ENCODE assay signal across 24 cellular contexts in the genomic region with DNA sequence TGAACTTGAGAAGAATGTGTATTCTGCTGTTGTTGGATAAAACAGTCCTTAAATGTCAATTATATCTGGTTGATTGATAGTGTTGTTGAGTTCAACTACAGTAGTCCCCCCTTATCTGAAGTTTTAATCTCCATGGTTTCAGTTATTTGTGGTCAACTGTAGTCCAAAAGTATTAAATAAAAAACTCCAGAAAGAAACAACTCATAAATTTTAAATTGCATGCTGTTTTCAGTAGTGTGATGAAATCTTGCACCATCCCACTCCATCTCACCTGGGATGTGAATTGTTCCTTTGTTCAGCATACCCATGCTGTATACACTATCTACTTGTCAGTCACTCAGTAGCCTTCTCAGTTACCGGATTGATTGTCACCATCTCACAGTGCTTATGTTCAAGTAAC. TPM values are rescaled to one million over a fixed set of nuclear protein-coding genes. Genes with fewer than 3 reads are reported as not detected.
DNase-seq lines count a peak whose midpoint lies in the region; ATAC-seq, FAIRE-seq and TF ChIP-seq lines count a peak whose summit lies in the region.
"Had no signal": no experiment of that assay in that cellular context is flagged by ENCODE, and none has a peak within 500 bp of the region (broad histone marks: within the 10 kb centered on the region; RNA-seq: fewer than 3 reads in every experiment).

No MANE protein-coding gene starts in this region.

- WGBS in GM23248 (ENCODE audit: low coverage in 1 of 2, low lambda C conversion rate in 2 of 2, missing lambda C conversion rate in 2 of 2), 2 experiments = 64 to 71% methylated on average over 1 of the region's 1 CpG
- WGBS in SK-N-SH (ENCODE audit: low lambda C conversion rate) = 80% methylated on average over 1 of the region's 1 CpG
- WGBS in esophagus muscularis mucosa = 68% methylated on average over 1 of the region's 1 CpG

- H3K4me2 ChIP-seq in GM23248 (ENCODE audit: unreplicated experiment) = no peak overlapping the region
- no peak overlapping the region for H3K4me2 ChIP-seq in SK-N-SH
- H3K4me2 ChIP-seq: neural progenitor cell had no signal

- in situ Hi-C loops in GM23248 (cut with MboI) = no loop called here

- peaks cover 15% of the 10 kb centered on the region; the same call in 1 of the 2 replicates for H3K4me1 ChIP-seq in GM23248 (ENCODE audit: insufficient read depth)
- peaks cover 0 to 5% of the 10 kb centered on the region in 2 experiments; a peak in 1 of 4 replicates for H3K4me1 ChIP-seq in SK-N-SH (ENCODE audit: control insufficient read depth in 1 of 2, insufficient read depth in 2 of 2, low read depth in 1 of 2, low read length in 1 of 2)
- H3K4me1 ChIP-seq in esophagus muscularis mucosa = no peaks in the 10 kb centered on the region
- H3K4me1 ChIP-seq: HAP-1, heart right ventricle, prostate gland had no signal

- H3K9me3 ChIP-seq in GM23248 (ENCODE audit: low read depth) (no peaks in the 10 kb centered on the region), SK-N-SH (no peaks in the 10 kb centered on the region), esophagus muscularis mucosa (no peaks in the 10 kb centered on the region)
- H3K9me3 ChIP-seq: HAP-1, left lung, prostate gland had no signal

- DNase-seq in Ammon's horn (ENCODE audit: low spot score) (peak; percentile 35), GM23248 (peak; percentile 23), SK-N-SH (no peak), esophagus muscularis mucosa (ENCODE audit: extremely low spot score) (peak; percentile 39), GM19238 (ENCODE audit: insufficient read length, low spot score) (no peak), left cardiac atrium (no peak), NAMALWA (ENCODE audit: low spot score) (no peak), GM12891 (ENCODE audit: insufficient read length, low spot score) (no peak)
- DNase-seq: activated CD4-positive, alpha-beta memory T cell treated with anti-CD3 and anti-CD28 coated beads for 36 hours; activated naive CD4-positive, alpha-beta T cell treated with anti-CD3 and anti-CD28 coated beads, Interleukin-2, amount 10 ng/mL, durations not matched to agents 7 days and 5 days; activated T-cell treated with anti-CD3 and anti-CD28 coated beads, Interleukin-2, amount 50 U/mL, for 1 hour; COR-L47; DND-41; heart right ventricle; left lung; NCI-H146; NCI-H774; SHP77; stimulated activated CD4-positive, alpha-beta T cell treated with anti-CD3 and anti-CD28 coated beads, Interleukin-2, amount 100 ng/mL, for 24 hours had no signal

- no peak for FAIRE-seq in GM12891 (lab: Jason Lieb, UNC)

- TF ChIP-seq CTCF in SK-N-SH (IDR thresholded peaks at IDR 0.05) (no peak), esophagus muscularis mucosa (IDR thresholded peaks at IDR 0.05) (no peak)

- H2AFZ ChIP-seq in GM23248 = no peak overlapping the region
- H2AFZ ChIP-seq in SK-N-SH (ENCODE audit: low read depth) = no peak overlapping the region
- H2AFZ ChIP-seq: neural progenitor cell had no signal

- H3K79me2 ChIP-seq in GM23248 (ENCODE audit: insufficient read depth) = no peaks in the 10 kb centered on the region
- no peaks in the 10 kb centered on the region for H3K79me2 ChIP-seq in SK-N-SH (ENCODE audit: insufficient read depth)

- no peak overlapping the region for H3K9ac ChIP-seq in GM23248
- no peak overlapping the region for H3K9ac ChIP-seq in SK-N-SH
- H3K9ac ChIP-seq: neural progenitor cell had no signal

- no peak for ATAC-seq in left cardiac atrium
- ATAC-seq: heart right ventricle, left lung had no signal

- no peaks in the 10 kb centered on the region for H3K36me3 ChIP-seq in GM23248 (ENCODE audit: low read depth)
- H3K36me3 ChIP-seq in SK-N-SH (replicated peaks in 1 of 2; ENCODE audit: control insufficient read depth in 1 of 2, insufficient read depth in 2 of 2, low read length in 1 of 2) = no peaks in the 10 kb centered on the region
- H3K36me3 ChIP-seq in esophagus muscularis mucosa = no peaks in the 10 kb centered on the region
- H3K36me3 ChIP-seq: HAP-1, left lung, neural progenitor cell, prostate gland had no signal

- no peak for TF ChIP-seq RAD21 in SK-N-SH (IDR thresholded peaks at IDR 0.05; ENCODE audit: low read length)

- intact Hi-C loops in esophagus muscularis mucosa (cut with DNase I) = no loop called here
- intact Hi-C loops in left cardiac atrium (cut with DNase I) = no loop called here

- H3K27ac ChIP-seq in GM23248 (no peak overlapping the region), SK-N-SH (ENCODE audit: low read depth in 2 of 2, low read length in 1 of 2) (no peak overlapping the region), esophagus muscularis mucosa (replicated peaks in 1 of 4) (no peak overlapping the region)
- H3K27ac ChIP-seq: coronary artery, heart right ventricle, left lung, neural progenitor cell, prostate gland, VCaP had no signal

- no peak overlapping the region for H3K4me3 ChIP-seq in GM23248
- no peak overlapping the region for H3K4me3 ChIP-seq in SK-N-SH (ENCODE audit: low read depth in 2 of 2, low read length in 1 of 2)
- no peak overlapping the region for H3K4me3 ChIP-seq in esophagus muscularis mucosa
- H3K4me3 ChIP-seq: coronary artery, HAP-1, heart right ventricle, left lung, neural progenitor cell, prostate gland had no signal

- H3F3A ChIP-seq in GM23248 (ENCODE audit: insufficient read depth) (no peaks in the 10 kb centered on the region), SK-N-SH (replicated peaks; ENCODE audit: insufficient read depth) (no peaks in the 10 kb centered on the region)

- no peaks in the 10 kb centered on the region; the same call in 1 of the 2 replicates for H3K27me3 ChIP-seq in GM23248 (replicated peaks; ENCODE audit: insufficient read depth)
- no peaks in the 10 kb centered on the region for H3K27me3 ChIP-seq in SK-N-SH (ENCODE audit: insufficient read depth)
- no peaks in the 10 kb centered on the region for H3K27me3 ChIP-seq in esophagus muscularis mucosa
- H3K27me3 ChIP-seq: heart right ventricle, left lung, neural progenitor cell had no signal

- TF ChIP-seq POLR2A in esophagus muscularis mucosa (IDR thresholded peaks at IDR 0.05; ENCODE audit: low read depth) (no peak), GM12891 (IDR thresholded peaks at IDR 0.05; ENCODE audit: low read depth, low read length) (no peak)

- TF ChIP-seq EP300 in SK-N-SH (IDR thresholded peaks at IDR 0.05; ENCODE audit: borderline replicate concordance in 1 of 2, low read depth in 1 of 2, low read length in 1 of 2) (peak; percentile 43 to 45; a peak in 3 of 4 replicates), esophagus muscularis mucosa (IDR thresholded peaks at IDR 0.05) (no peak)

- no peaks in the 10 kb centered on the region for H3K9me2 ChIP-seq in GM23248 (ENCODE audit: insufficient read depth)
- no peaks in the 10 kb centered on the region for H3K9me2 ChIP-seq in SK-N-SH

- POLR2A ChIA-PET in SK-N-SH (lab: Yijun Ruan, JAX) = no interaction called here

- CTCF ChIA-PET in SK-N-SH (lab: Yijun Ruan, JAX) = interaction anchor here (1.6 to 2.3 kb wide), 3 partner anchors 12 to 300 kb away, joined by 4 to 6 read pairs (median 4); no protein-coding TSS in a partner anchor

- no peaks in the 10 kb centered on the region for H4K20me1 ChIP-seq in GM23248 (ENCODE audit: insufficient read depth)
- H4K20me1 ChIP-seq in SK-N-SH (ENCODE audit: insufficient read depth) = no peaks in the 10 kb centered on the region

TF ChIP-seq in SK-N-SH, 30 proteins besides CTCF, POLR2A, EP300 and RAD21 (continues in another document):
- TF ChIP-seq FOXJ3 (CRISPR knock-in tag; IDR thresholded peaks at IDR 0.05) (no peak), TAF1 (IDR thresholded peaks at IDR 0.05; ENCODE audit: borderline replicate concordance, low read depth, low read length) (no peak), RXRA (IDR thresholded peaks at IDR 0.05; ENCODE audit: borderline replicate concordance, low read depth) (no peak)
- TF ChIP-seq, protein P1, sequence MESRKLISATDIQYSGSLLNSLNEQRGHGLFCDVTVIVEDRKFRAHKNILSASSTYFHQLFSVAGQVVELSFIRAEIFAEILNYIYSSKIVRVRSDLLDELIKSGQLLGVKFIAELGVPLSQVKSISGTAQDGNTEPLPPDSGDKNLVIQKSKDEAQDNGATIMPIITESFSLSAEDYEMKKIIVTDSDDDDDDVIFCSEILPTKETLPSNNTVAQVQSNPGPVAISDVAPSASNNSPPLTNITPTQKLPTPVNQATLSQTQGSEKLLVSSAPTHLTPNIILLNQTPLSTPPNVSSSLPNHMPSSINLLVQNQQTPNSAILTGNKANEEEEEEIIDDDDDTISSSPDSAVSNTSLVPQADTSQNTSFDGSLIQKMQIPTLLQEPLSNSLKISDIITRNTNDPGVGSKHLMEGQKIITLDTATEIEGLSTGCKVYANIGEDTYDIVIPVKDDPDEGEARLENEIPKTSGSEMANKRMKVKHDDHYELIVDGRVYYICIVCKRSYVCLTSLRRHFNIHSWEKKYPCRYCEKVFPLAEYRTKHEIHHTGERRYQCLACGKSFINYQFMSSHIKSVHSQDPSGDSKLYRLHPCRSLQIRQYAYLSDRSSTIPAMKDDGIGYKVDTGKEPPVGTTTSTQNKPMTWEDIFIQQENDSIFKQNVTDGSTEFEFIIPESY (IDR thresholded peaks at IDR 0.05; ENCODE audit: borderline replicate concordance, low read depth) = no peak

TF ChIP-seq in GM12891, 5 proteins besides CTCF, POLR2A, EP300 and RAD21:
- TF ChIP-seq TAF1 (IDR thresholded peaks at IDR 0.05; ENCODE audit: low read depth, low read length) = no peak
- TF ChIP-seq SPI1 (IDR thresholded peaks at IDR 0.05; ENCODE audit: low read depth, low read length) = no peak
- TF ChIP-seq POLR2AphosphoS5 (IDR thresholded peaks at IDR 0.05; ENCODE audit: low read depth, low read length) = no peak
- no peak for TF ChIP-seq PAX5 (IDR thresholded peaks at IDR 0.05; ENCODE audit: insufficient read depth, low read length, severe bottlenecking)
- TF ChIP-seq POU2F2 (IDR thresholded peaks at IDR 0.05; ENCODE audit: low read depth, low read length) = no peak

RNA-seq across cellular contexts. Expression of gene AOAH, which starts 57.3 kb away (rescaled TPM):
- total RNA-seq in GM23248 (2014; rRNA removed; shearing (Covaris generic)) = not detected in 2 replicates
- polyA plus RNA-seq in GM23248 (2016; fragmentation: Nextera tagmentation; extraction: Ambion mirVana) = not detected in 2 replicates
- not detected in 2 replicates for polyA plus RNA-seq in SK-N-SH (2012; rRNA removed)
- 0.01 and 0.03 TPM in 2 replicates for polyA plus RNA-seq in SK-N-SH (2012; cell fraction: cytosol; rRNA removed)
- polyA plus RNA-seq in SK-N-SH (2012; cell fraction: nucleus; rRNA removed) = not detected in 2 replicates
- total RNA-seq in esophagus muscularis mucosa = 10 to 100 TPM in 1 of 4 donors, 1 to 10 TPM in 3; 2.0 to 16.1 (median 4.5) TPM
- 1 to 10 TPM; 2.7 to 4.8 TPM for total RNA-seq in left cardiac atrium
- 1.0 TPM for polyA plus RNA-seq in GM12891 (2012; ENCODE audit: low read depth, missing spikeins)

Comparison
In these comparisons a context has a peak if more than half of its experiments do, and no peak if none do; other contexts are left out.
1. DNase-seq: peak in Ammon's horn (single experiment), GM23248 (single experiment) and esophagus muscularis mucosa (single experiment); none in SK-N-SH (single experiment), GM19238 (single experiment), left cardiac atrium (single experiment), NAMALWA (single experiment) and GM12891 (single experiment).